ENCODE assay signal across 18 cellular contexts in genomic region chr1:38431669-38432376, GRCh38.
DNase-seq lines count a peak whose midpoint lies in the region; ATAC-seq and TF ChIP-seq lines count a peak whose summit lies in the region.
"Had no signal": no experiment of that assay in that cellular context is flagged by ENCODE, and none has a peak within 500 bp of the region (broad histone marks: within the 10 kb centered on the region; RNA-seq: fewer than 3 reads in every experiment).

No MANE protein-coding gene starts in this region.

- H3K9me3 Mint-ChIP-seq in H9: no peaks in the 10 kb centered on the region
- H3K9me3 Mint-ChIP-seq in endodermal cell: no peaks in the 10 kb centered on the region
- H3K9me3 Mint-ChIP-seq: CD8-positive, alpha-beta memory T cell had no signal

- H2AFZ ChIP-seq in H9 (ENCODE audit: low read length): no peak overlapping the region
- H2AFZ ChIP-seq: GM23248 had no signal

- H3K4ac ChIP-seq in H9 (ENCODE audit: low read depth, low read length) (no peak overlapping the region), mesendoderm (ENCODE audit: low read depth, low read length) (no peak overlapping the region)

- H2BK15ac ChIP-seq in H9 (ENCODE audit: low read depth, low read length) (no peak overlapping the region), mesendoderm (replicated peaks; ENCODE audit: low read depth) (no peak overlapping the region)

- H3K14ac ChIP-seq in H9 (ENCODE audit: insufficient read depth, low read length): no peak overlapping the region

- DNase-seq in H9: peak; percentile 76
- DNase-seq in NT2/D1 (ENCODE audit: low read depth, low spot score): no peak
- peak; percentile 74 for DNase-seq in endodermal cell
- no peak for DNase-seq in mesendoderm
- DNase-seq in activated CD4-positive, alpha-beta T cell treated with anti-CD3 and anti-CD28 coated beads for 1 hour: no peak
- DNase-seq in uterus: no peak
- DNase-seq: 8988T; AML-193; Caco-2; CD8-positive, alpha-beta memory T cell; DND-41; GDM1; GM23248; HFFc6 had no signal

- no peak for TF ChIP-seq POLR2A in uterus (IDR thresholded peaks at IDR 0.05)

- H3K27ac ChIP-seq in H9 (ENCODE audit: insufficient read length, low read depth, low read length) (no peak overlapping the region), endodermal cell (ENCODE audit: low read depth, low read length) (no peak overlapping the region), mesendoderm (ENCODE audit: low read depth, low read length) (peak overlapping the region; percentile 56), uterus (no peak overlapping the region)
- H3K27ac ChIP-seq: BLaER1, GM23248 had no signal

- no peak overlapping the region for H3K18ac ChIP-seq in H9 (ENCODE audit: insufficient read length, low read depth, low read length)
- no peak overlapping the region for H3K18ac ChIP-seq in mesendoderm (ENCODE audit: low read length)

- H3K9me3 ChIP-seq in H9 (ENCODE audit: control insufficient read depth, low read depth, low read length) (no peaks in the 10 kb centered on the region), NT2/D1 (ENCODE audit: insufficient read depth, low read length) (no peaks in the 10 kb centered on the region), endodermal cell (ENCODE audit: control insufficient read depth, low read length) (no peaks in the 10 kb centered on the region), uterus (no peaks in the 10 kb centered on the region)
- H3K9me3 ChIP-seq: BLaER1, Caco-2, HAP-1 had no signal

- H2BK12ac ChIP-seq in H9 (ENCODE audit: insufficient read length, low read depth, low read length): no peak overlapping the region

- H3K27me3 ChIP-seq in H9 (ENCODE audit: insufficient read depth, low read length): no peaks in the 10 kb centered on the region
- no peaks in the 10 kb centered on the region for H3K27me3 ChIP-seq in NT2/D1 (ENCODE audit: insufficient read depth, insufficient read length)
- H3K27me3 ChIP-seq in endodermal cell (ENCODE audit: control insufficient read depth, insufficient read depth, low read length, poor library complexity, severe bottlenecking): no peaks in the 10 kb centered on the region
- H3K27me3 ChIP-seq in mesendoderm (ENCODE audit: insufficient read depth, low read length, poor library complexity): no peaks in the 10 kb centered on the region
- peaks cover 0 to 4% of the 10 kb centered on the region in 2 donors for H3K27me3 ChIP-seq in uterus
- H3K27me3 ChIP-seq: BLaER1 had no signal

- peaks cover 17% of the 10 kb centered on the region for H3K36me3 ChIP-seq in NT2/D1 (ENCODE audit: insufficient read depth, insufficient read length, low read length)
- H3K36me3 ChIP-seq in endodermal cell (ENCODE audit: control insufficient read depth, insufficient read depth, low read length): peaks cover 22% of the 10 kb centered on the region
- peaks cover 3% of the 10 kb centered on the region for H3K36me3 ChIP-seq in mesendoderm (ENCODE audit: control insufficient read depth, insufficient read depth, low read length)
- no peaks in the 10 kb centered on the region for H3K36me3 ChIP-seq in uterus
- H3K36me3 ChIP-seq: BLaER1, HAP-1 had no signal

- H4K5ac ChIP-seq in H9 (ENCODE audit: insufficient read length, low read depth, low read length): no peak overlapping the region
- no peak overlapping the region for H4K5ac ChIP-seq in mesendoderm (ENCODE audit: low read length)

- H2BK20ac ChIP-seq in H9 (ENCODE audit: low read depth, low read length, poor library complexity, severe bottlenecking): no peak overlapping the region

- no peak for TF ChIP-seq CTCF in H9 (conservative IDR thresholded peaks at IDR 0.05)
- no peak for TF ChIP-seq CTCF in endodermal cell (conservative IDR thresholded peaks at IDR 0.05)
- TF ChIP-seq CTCF in uterus (IDR thresholded peaks at IDR 0.05): no peak

- WGBS in H9 (ENCODE audit: extremely low coverage, insufficient read length, low lambda C conversion rate): no CpG with 5 or more reads among the region's 3 CpGs
- 70% methylated on average over 2 to 3 of the region's 3 CpGs for WGBS in endodermal cell (ENCODE audit: insufficient coverage in 1 of 2, insufficient read length in 1 of 2), 2 experiments
- no CpG with 5 or more reads among the region's 3 CpGs for WGBS in mesendoderm (ENCODE audit: extremely low coverage, insufficient coverage, low lambda C conversion rate)

- no peaks in the 10 kb centered on the region for H4K20me1 ChIP-seq in H9 (ENCODE audit: control insufficient read depth, insufficient read depth, insufficient read length)
- H4K20me1 ChIP-seq: BLaER1 had no signal

- ATAC-seq in GM21447 (IDR thresholded peaks at IDR 0.05; ENCODE audit: unreplicated experiment) (no peak), GM18867 (IDR thresholded peaks at IDR 0.05; ENCODE audit: unreplicated experiment) (no peak)

- H3K79me2 ChIP-seq in H9 (ENCODE audit: insufficient read depth, low read length) (no peaks in the 10 kb centered on the region), mesendoderm (ENCODE audit: control insufficient read depth, insufficient read depth, low read length) (peaks cover 2% of the 10 kb centered on the region)

- no peak overlapping the region for H3T11ph ChIP-seq in H9 (ENCODE audit: low read length)

- H3K56ac ChIP-seq in H9 (ENCODE audit: insufficient read length, low read depth, low read length): no peak overlapping the region
- peak overlapping the region; percentile 74 for H3K56ac ChIP-seq in mesendoderm (ENCODE audit: low read length)

- H4K8ac ChIP-seq in H9 (replicated peaks; ENCODE audit: insufficient read length, low read depth, low read length) (no peak overlapping the region), mesendoderm (ENCODE audit: low read depth, low read length) (no peak overlapping the region)

- H3K23ac ChIP-seq in H9 (ENCODE audit: insufficient read length, low read depth, low read length) (no peak overlapping the region), mesendoderm (ENCODE audit: low read length) (peak overlapping the region; percentile 80)

- H3K4me3 Mint-ChIP-seq in H9 (peak overlapping the region in 1 of 2 experiments; percentile 42; a peak in 2 of 5 replicates), endodermal cell (no peak overlapping the region)
- H3K4me3 Mint-ChIP-seq: CD8-positive, alpha-beta memory T cell; HFFc6 had no signal

- no peak overlapping the region for H3K4me2 ChIP-seq in H9 (ENCODE audit: insufficient read depth, insufficient read length, low read length)
- H3K4me2 ChIP-seq in mesendoderm (ENCODE audit: low read length): no peak overlapping the region
- H3K4me2 ChIP-seq: BLaER1 had no signal

- H3K27me3 Mint-ChIP-seq in H9 (ENCODE audit: low read depth) (no peaks in the 10 kb centered on the region), endodermal cell (ENCODE audit: insufficient read depth) (no peaks in the 10 kb centered on the region)

- H3K4me1 ChIP-seq in H9 (ENCODE audit: insufficient read depth, low read length): no peaks in the 10 kb centered on the region; the same call in 1 of the 2 replicates
- peaks cover 15% of the 10 kb centered on the region for H3K4me1 ChIP-seq in NT2/D1 (ENCODE audit: insufficient read depth, insufficient read length)
- H3K4me1 ChIP-seq in endodermal cell (ENCODE audit: control insufficient read depth, insufficient read depth, low read length): no peaks in the 10 kb centered on the region
- peaks cover 10% of the 10 kb centered on the region for H3K4me1 ChIP-seq in mesendoderm (ENCODE audit: control insufficient read depth, low read depth, low read length)
- H3K4me1 ChIP-seq in uterus: no peaks in the 10 kb centered on the region
- H3K4me1 ChIP-seq: BLaER1, Caco-2, HAP-1 had no signal

- H3K4me1 Mint-ChIP-seq in H9: peaks cover 44 to 46% of the 10 kb centered on the region in 2 experiments
- H3K4me1 Mint-ChIP-seq in endodermal cell: peaks cover 22% of the 10 kb centered on the region
- H3K4me1 Mint-ChIP-seq: CD8-positive, alpha-beta memory T cell had no signal

- H2BK5ac ChIP-seq in H9 (ENCODE audit: insufficient read length, low read length) (no peak overlapping the region), mesendoderm (ENCODE audit: low read length) (no peak overlapping the region)

- H3K79me1 ChIP-seq in H9 (ENCODE audit: insufficient read depth, low read depth, low read length, poor library complexity, severe bottlenecking) (no peaks in the 10 kb centered on the region), mesendoderm (ENCODE audit: low read length) (peaks cover 2% of the 10 kb centered on the region)

- H3K27ac Mint-ChIP-seq in H9 (peak overlapping the region; percentile 3 to 69 (median 10); a peak in 5 of 7 replicates), endodermal cell (no peak overlapping the region)
- H3K27ac Mint-ChIP-seq: HFFc6 had no signal

- intact Hi-C loops in uterus (cut with DNase I; ENCODE audit: low total_unique reads): no loop called here

- H4K91ac ChIP-seq in H9 (ENCODE audit: insufficient read length, low read depth, low read length): no peak overlapping the region

- peaks cover 3% of the 10 kb centered on the region for H3K23me2 ChIP-seq in H9 (ENCODE audit: insufficient read length, low read depth, low read length, poor library complexity, severe bottlenecking)

- peaks cover 7 to 14% (median 10%) of the 10 kb centered on the region in 3 experiments; a peak in 5 of 7 replicates for H3K36me3 Mint-ChIP-seq in H9 (ENCODE audit: insufficient read depth in 1 of 3, low read depth in 3 of 3)
- peaks cover 13% of the 10 kb centered on the region for H3K36me3 Mint-ChIP-seq in endodermal cell (ENCODE audit: low read depth)
- H3K36me3 Mint-ChIP-seq: CD8-positive, alpha-beta memory T cell had no signal

- no peak overlapping the region for H3K4me3 ChIP-seq in NT2/D1 (ENCODE audit: insufficient read length, low read depth)
- H3K4me3 ChIP-seq in endodermal cell (ENCODE audit: low read length): peak overlapping the region; percentile 64
- H3K4me3 ChIP-seq in mesendoderm (ENCODE audit: low read length): no peak overlapping the region
- no peak overlapping the region for H3K4me3 ChIP-seq in uterus
- H3K4me3 ChIP-seq: BLaER1, GM23248, HAP-1 had no signal

- H3K9ac ChIP-seq in H9 (ENCODE audit: extremely low read depth, insufficient read length, low read length) (no peak overlapping the region), NT2/D1 (ENCODE audit: insufficient read length, low read depth) (peak overlapping the region; percentile 11), endodermal cell (ENCODE audit: extremely low read depth, low read length, poor library complexity, severe bottlenecking) (no peak overlapping the region), mesendoderm (ENCODE audit: low read length) (peak overlapping the region; percentile 38)
- H3K9ac ChIP-seq: BLaER1, GM23248 had no signal

- H2AK5ac ChIP-seq in H9 (ENCODE audit: insufficient read length, low read length) (no peak overlapping the region), mesendoderm (ENCODE audit: low read length) (no peak overlapping the region)

- no peak overlapping the region for H2BK120ac ChIP-seq in H9 (ENCODE audit: low read depth, low read length, poor library complexity, severe bottlenecking)
- no peak overlapping the region for H2BK120ac ChIP-seq in mesendoderm (ENCODE audit: low read depth, low read length)

Comparison
In these comparisons a context has a peak if more than half of its experiments do, and no peak if none do; other contexts are left out.
1. DNase-seq: peak in H9 (single experiment) and endodermal cell (single experiment); none in NT2/D1 (single experiment), mesendoderm (single experiment), activated CD4-positive, alpha-beta T cell treated with anti-CD3 and anti-CD28 coated beads for 1 hour (single experiment) and uterus (0 of 2).
2. H3K9ac ChIP-seq: peak in NT2/D1 (single experiment) and mesendoderm (single experiment); none in H9 (single experiment) and endodermal cell (single experiment).